ENCODE assay signal across 1 cellular context in genomic region chr10:71359364-71360046, GRCh38.
TF ChIP-seq lines count a peak whose summit lies in the region.

No MANE protein-coding gene starts in this region.

TF ChIP-seq in GM12878, 131 proteins besides CTCF, POLR2A, EP300 and RAD21 (continued from another document and continues in another):
- TF ChIP-seq E2F8 (IDR thresholded peaks at IDR 0.05; ENCODE audit: low read depth, partially characterized antibody) (no peak), CREB1 (IDR thresholded peaks at IDR 0.05; ENCODE audit: low read depth) (no peak), POU2F2 (IDR thresholded peaks at IDR 0.05; ENCODE audit: borderline replicate concordance, low read depth, low read length) (no peak), RB1 (IDR thresholded peaks at IDR 0.05; ENCODE audit: borderline replicate concordance) (peak; percentile 26; the same call in 1 of the 2 replicates), NR2C2 (IDR thresholded peaks at IDR 0.05; ENCODE audit: borderline replicate concordance, control insufficient read depth, insufficient read length, low read depth) (no peak), CHD1 (IDR thresholded peaks at IDR 0.05; ENCODE audit: low read depth, low read length) (no peak), CBX3 (IDR thresholded peaks at IDR 0.05; ENCODE audit: borderline replicate concordance, low read depth) (no peak), CHD2 (IDR thresholded peaks at IDR 0.05; ENCODE audit: borderline replicate concordance, low read depth, low read length) (no peak), NFYA (IDR thresholded peaks at IDR 0.05; ENCODE audit: borderline replicate concordance, low read depth, low read length) (no peak), ZNF217 (IDR thresholded peaks at IDR 0.05) (no peak; the same call in 1 of the 2 replicates), ZBTB11 (CRISPR knock-in tag; IDR thresholded peaks at IDR 0.05) (no peak), IKZF2 (IDR thresholded peaks at IDR 0.05) (peak; percentile 64 to 69; a peak in 3 of 4 replicates), MYB (IDR thresholded peaks at IDR 0.05; ENCODE audit: borderline replicate concordance, low read depth, low read length) (no peak), IRF4 (IDR thresholded peaks at IDR 0.05; ENCODE audit: low read depth, low read length) (no peak), NBN (IDR thresholded peaks at IDR 0.05) (no peak), TARDBP (IDR thresholded peaks at IDR 0.05; ENCODE audit: borderline replicate concordance) (no peak), E4F1 (IDR thresholded peaks at IDR 0.05; ENCODE audit: borderline replicate concordance, partially characterized antibody) (no peak), RBBP5 (conservative IDR thresholded peaks at IDR 0.05) (no peak), MEF2A (IDR thresholded peaks at IDR 0.05; ENCODE audit: insufficient read depth, low read depth, low read length) (0 out of 2 replicates have a peak, but pooled peaks have one; percentile 8), YBX1 (IDR thresholded peaks at IDR 0.05) (no peak), ZNF622 (IDR thresholded peaks at IDR 0.05) (no peak), ATF7 (IDR thresholded peaks at IDR 0.05; ENCODE audit: low read depth) (peak; percentile 37; the same call in 1 of the 2 replicates), MYC (IDR thresholded peaks at IDR 0.05; ENCODE audit: insufficient read depth, insufficient read length, insufficient replicate concordance, low read length, severe bottlenecking) (no peak), DPF2 (IDR thresholded peaks at IDR 0.05) (0 out of 2 replicates have a peak, but pooled peaks have one; percentile 28), FOXK2 (IDR thresholded peaks at IDR 0.05) (no peak), CHD4 (IDR thresholded peaks at IDR 0.05) (no peak), CEBPB (IDR thresholded peaks at IDR 0.05; ENCODE audit: borderline replicate concordance in 1 of 2, low read depth in 2 of 2, low read length in 2 of 2) (no peak), IKZF1 (conservative IDR thresholded peaks at IDR 0.05) (peak; percentile 81), MEF2B (IDR thresholded peaks at IDR 0.05; ENCODE audit: partially characterized antibody, poor library complexity, severe bottlenecking) (no peak), EGR1 (IDR thresholded peaks at IDR 0.05; ENCODE audit: borderline replicate concordance in 1 of 2, low read depth in 2 of 2, low read length in 2 of 2) (peak in 1 of 2 experiments; percentile 72; a peak in 1 of 3 replicates), MTA2 (IDR thresholded peaks at IDR 0.05; ENCODE audit: low read depth) (no peak; the same call in 1 of the 2 replicates), BMI1 (IDR thresholded peaks at IDR 0.05; ENCODE audit: borderline replicate concordance) (no peak), SPI1 (IDR thresholded peaks at IDR 0.05; ENCODE audit: borderline replicate concordance, insufficient read depth, low read depth, low read length) (0 out of 2 replicates have a peak, but pooled peaks have one; percentile 44), TAF1 (IDR thresholded peaks at IDR 0.05; ENCODE audit: borderline replicate concordance, low read depth, low read length) (no peak), HDGF (IDR thresholded peaks at IDR 0.05) (peak; percentile 15; the same call in 1 of the 2 replicates), BHLHE40 (IDR thresholded peaks at IDR 0.05; ENCODE audit: borderline replicate concordance in 1 of 2, low read depth in 2 of 2, low read length in 1 of 2) (peak in 1 of 2 experiments; percentile 26; a peak in 1 of 4 replicates), ZNF384 (IDR thresholded peaks at IDR 0.05; ENCODE audit: borderline replicate concordance, low read depth, low read length) (no peak)
- TF ChIP-seq, protein P1, sequence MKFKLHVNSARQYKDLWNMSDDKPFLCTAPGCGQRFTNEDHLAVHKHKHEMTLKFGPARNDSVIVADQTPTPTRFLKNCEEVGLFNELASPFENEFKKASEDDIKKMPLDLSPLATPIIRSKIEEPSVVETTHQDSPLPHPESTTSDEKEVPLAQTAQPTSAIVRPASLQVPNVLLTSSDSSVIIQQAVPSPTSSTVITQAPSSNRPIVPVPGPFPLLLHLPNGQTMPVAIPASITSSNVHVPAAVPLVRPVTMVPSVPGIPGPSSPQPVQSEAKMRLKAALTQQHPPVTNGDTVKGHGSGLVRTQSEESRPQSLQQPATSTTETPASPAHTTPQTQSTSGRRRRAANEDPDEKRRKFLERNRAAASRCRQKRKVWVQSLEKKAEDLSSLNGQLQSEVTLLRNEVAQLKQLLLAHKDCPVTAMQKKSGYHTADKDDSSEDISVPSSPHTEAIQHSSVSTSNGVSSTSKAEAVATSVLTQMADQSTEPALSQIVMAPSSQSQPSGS (IDR thresholded peaks at IDR 0.05; ENCODE audit: low read length) = no peak; the same call in 1 of the 2 replicates
- TF ChIP-seq, protein P2, sequence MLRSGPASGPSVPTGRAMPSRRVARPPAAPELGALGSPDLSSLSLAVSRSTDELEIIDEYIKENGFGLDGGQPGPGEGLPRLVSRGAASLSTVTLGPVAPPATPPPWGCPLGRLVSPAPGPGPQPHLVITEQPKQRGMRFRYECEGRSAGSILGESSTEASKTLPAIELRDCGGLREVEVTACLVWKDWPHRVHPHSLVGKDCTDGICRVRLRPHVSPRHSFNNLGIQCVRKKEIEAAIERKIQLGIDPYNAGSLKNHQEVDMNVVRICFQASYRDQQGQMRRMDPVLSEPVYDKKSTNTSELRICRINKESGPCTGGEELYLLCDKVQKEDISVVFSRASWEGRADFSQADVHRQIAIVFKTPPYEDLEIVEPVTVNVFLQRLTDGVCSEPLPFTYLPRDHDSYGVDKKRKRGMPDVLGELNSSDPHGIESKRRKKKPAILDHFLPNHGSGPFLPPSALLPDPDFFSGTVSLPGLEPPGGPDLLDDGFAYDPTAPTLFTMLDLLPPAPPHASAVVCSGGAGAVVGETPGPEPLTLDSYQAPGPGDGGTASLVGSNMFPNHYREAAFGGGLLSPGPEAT (IDR thresholded peaks at IDR 0.05; ENCODE audit: low read depth) = peak; percentile 47; the same call in 1 of the 2 replicates
- TF ChIP-seq, protein P3, sequence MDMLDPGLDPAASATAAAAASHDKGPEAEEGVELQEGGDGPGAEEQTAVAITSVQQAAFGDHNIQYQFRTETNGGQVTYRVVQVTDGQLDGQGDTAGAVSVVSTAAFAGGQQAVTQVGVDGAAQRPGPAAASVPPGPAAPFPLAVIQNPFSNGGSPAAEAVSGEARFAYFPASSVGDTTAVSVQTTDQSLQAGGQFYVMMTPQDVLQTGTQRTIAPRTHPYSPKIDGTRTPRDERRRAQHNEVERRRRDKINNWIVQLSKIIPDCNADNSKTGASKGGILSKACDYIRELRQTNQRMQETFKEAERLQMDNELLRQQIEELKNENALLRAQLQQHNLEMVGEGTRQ (IDR thresholded peaks at IDR 0.05; ENCODE audit: borderline replicate concordance, low read depth, low read length) = no peak
- TF ChIP-seq, protein P4, sequence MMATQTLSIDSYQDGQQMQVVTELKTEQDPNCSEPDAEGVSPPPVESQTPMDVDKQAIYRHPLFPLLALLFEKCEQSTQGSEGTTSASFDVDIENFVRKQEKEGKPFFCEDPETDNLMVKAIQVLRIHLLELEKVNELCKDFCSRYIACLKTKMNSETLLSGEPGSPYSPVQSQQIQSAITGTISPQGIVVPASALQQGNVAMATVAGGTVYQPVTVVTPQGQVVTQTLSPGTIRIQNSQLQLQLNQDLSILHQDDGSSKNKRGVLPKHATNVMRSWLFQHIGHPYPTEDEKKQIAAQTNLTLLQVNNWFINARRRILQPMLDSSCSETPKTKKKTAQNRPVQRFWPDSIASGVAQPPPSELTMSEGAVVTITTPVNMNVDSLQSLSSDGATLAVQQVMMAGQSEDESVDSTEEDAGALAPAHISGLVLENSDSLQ (IDR thresholded peaks at IDR 0.05) = no peak; the same call in 1 of the 2 replicates
- TF ChIP-seq, protein P5, sequence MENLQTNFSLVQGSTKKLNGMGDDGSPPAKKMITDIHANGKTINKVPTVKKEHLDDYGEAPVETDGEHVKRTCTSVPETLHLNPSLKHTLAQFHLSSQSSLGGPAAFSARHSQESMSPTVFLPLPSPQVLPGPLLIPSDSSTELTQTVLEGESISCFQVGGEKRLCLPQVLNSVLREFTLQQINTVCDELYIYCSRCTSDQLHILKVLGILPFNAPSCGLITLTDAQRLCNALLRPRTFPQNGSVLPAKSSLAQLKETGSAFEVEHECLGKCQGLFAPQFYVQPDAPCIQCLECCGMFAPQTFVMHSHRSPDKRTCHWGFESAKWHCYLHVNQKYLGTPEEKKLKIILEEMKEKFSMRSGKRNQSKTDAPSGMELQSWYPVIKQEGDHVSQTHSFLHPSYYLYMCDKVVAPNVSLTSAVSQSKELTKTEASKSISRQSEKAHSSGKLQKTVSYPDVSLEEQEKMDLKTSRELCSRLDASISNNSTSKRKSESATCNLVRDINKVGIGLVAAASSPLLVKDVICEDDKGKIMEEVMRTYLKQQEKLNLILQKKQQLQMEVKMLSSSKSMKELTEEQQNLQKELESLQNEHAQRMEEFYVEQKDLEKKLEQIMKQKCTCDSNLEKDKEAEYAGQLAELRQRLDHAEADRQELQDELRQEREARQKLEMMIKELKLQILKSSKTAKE (IDR thresholded peaks at IDR 0.05; ENCODE audit: low read depth, poor library complexity, severe bottlenecking) = no peak
- TF ChIP-seq, protein P6, sequence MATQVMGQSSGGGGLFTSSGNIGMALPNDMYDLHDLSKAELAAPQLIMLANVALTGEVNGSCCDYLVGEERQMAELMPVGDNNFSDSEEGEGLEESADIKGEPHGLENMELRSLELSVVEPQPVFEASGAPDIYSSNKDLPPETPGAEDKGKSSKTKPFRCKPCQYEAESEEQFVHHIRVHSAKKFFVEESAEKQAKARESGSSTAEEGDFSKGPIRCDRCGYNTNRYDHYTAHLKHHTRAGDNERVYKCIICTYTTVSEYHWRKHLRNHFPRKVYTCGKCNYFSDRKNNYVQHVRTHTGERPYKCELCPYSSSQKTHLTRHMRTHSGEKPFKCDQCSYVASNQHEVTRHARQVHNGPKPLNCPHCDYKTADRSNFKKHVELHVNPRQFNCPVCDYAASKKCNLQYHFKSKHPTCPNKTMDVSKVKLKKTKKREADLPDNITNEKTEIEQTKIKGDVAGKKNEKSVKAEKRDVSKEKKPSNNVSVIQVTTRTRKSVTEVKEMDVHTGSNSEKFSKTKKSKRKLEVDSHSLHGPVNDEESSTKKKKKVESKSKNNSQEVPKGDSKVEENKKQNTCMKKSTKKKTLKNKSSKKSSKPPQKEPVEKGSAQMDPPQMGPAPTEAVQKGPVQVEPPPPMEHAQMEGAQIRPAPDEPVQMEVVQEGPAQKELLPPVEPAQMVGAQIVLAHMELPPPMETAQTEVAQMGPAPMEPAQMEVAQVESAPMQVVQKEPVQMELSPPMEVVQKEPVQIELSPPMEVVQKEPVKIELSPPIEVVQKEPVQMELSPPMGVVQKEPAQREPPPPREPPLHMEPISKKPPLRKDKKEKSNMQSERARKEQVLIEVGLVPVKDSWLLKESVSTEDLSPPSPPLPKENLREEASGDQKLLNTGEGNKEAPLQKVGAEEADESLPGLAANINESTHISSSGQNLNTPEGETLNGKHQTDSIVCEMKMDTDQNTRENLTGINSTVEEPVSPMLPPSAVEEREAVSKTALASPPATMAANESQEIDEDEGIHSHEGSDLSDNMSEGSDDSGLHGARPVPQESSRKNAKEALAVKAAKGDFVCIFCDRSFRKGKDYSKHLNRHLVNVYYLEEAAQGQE (IDR thresholded peaks at IDR 0.05; ENCODE audit: low read depth, low read length) = no peak
